1 cellular context compared by ENCODE assay signal in genomic region chr3:173037840-173038483, GRCh38.
TF ChIP-seq lines count a peak whose summit lies in the region.

No MANE protein-coding gene starts in this region.

TF ChIP-seq in HCT116, 20 proteins besides CTCF, POLR2A, EP300 and RAD21 (continued from another document):
- TF ChIP-seq REST (IDR thresholded peaks at IDR 0.05; ENCODE audit: low read depth) (no peak), ZFX (IDR thresholded peaks at IDR 0.05) (no peak), YY1 (IDR thresholded peaks at IDR 0.05; ENCODE audit: extremely low read depth, insufficient replicate concordance, low read depth, low read length) (no peak), SIN3A (IDR thresholded peaks at IDR 0.05; ENCODE audit: low read depth) (no peak), FOSL1 (IDR thresholded peaks at IDR 0.05; ENCODE audit: low read depth) (no peak; the same call in 1 of the 2 replicates), CEBPB (IDR thresholded peaks at IDR 0.05; ENCODE audit: low read depth) (no peak), EGR1 (IDR thresholded peaks at IDR 0.05; ENCODE audit: low read depth) (no peak)
